10 cellular contexts compared by ENCODE assay signal in the genomic region with DNA sequence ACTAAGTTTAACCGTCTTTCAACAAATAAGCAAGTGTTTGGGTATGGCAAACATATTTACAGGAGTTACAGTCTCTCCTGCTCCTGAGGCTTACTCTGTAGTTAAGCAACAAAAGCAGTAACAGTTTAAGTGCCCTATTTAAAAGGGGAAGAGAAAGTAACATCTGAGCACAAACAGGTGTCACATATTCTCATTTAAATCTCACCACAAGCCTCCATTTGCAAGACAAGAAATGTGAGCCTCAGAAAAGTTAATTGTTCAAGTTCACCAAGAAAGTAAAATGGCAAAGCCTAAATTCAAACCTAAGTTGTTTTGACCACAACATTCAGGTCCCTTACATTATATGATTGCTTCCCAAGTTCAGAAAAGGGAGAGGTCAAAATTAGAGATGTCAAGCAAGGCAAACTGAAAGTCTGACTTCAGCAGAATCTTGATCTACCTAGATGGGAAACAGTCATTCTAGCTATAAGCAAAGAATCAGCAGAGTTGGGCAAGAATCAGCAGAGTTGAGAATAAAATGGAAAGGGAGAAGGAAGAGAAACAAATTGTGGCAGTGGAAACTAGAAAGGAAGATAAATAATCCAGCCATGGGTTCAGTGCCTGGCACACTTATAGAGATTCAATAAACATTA.
DNase-seq lines count a peak whose midpoint lies in the region; ATAC-seq and TF ChIP-seq lines count a peak whose summit lies in the region.
"Had no signal": no experiment of that assay in that cellular context is flagged by ENCODE, and none has a peak within 500 bp of the region (broad histone marks: within the 10 kb centered on the region; RNA-seq: fewer than 3 reads in every experiment).

No MANE protein-coding gene starts in this region.

- peaks cover 7% of the 10 kb centered on the region for H3K4me1 ChIP-seq in lower lobe of right lung

- H3K27ac Mint-ChIP-seq in natural killer cell treated with Interleukin-12 subunit alpha and Interleukin-12 subunit beta and Interleukin-15 and Interleukin-18, amount 100 ng/mL, for 72 hours = no peak overlapping the region
- H3K27ac Mint-ChIP-seq: activated T-cell treated with anti-CD3 and anti-CD28 coated beads, Interleukin-2, amount 50 U/mL, for 72 hours; HFFc6 had no signal

- no peaks in the 10 kb centered on the region for H3K27me3 Mint-ChIP-seq in natural killer cell treated with Interleukin-12 subunit alpha and Interleukin-12 subunit beta and Interleukin-15 and Interleukin-18, amount 100 ng/mL, for 72 hours

- no peaks in the 10 kb centered on the region for H3K9me3 Mint-ChIP-seq in natural killer cell treated with Interleukin-12 subunit alpha and Interleukin-12 subunit beta and Interleukin-15 and Interleukin-18, amount 100 ng/mL, for 72 hours
- H3K9me3 Mint-ChIP-seq: activated T-cell treated with anti-CD3 and anti-CD28 coated beads, Interleukin-2, amount 50 U/mL, for 72 hours; HFFc6 had no signal

- H3K4me3 ChIP-seq in GM12865 (ENCODE audit: low read depth, low read length) (peak overlapping the region; percentile 47), lower lobe of right lung (no peak overlapping the region)

- H3K27me3 ChIP-seq in lower lobe of right lung (ENCODE audit: low read depth) = no peaks in the 10 kb centered on the region

- H3K4me3 Mint-ChIP-seq in natural killer cell treated with Interleukin-12 subunit alpha and Interleukin-12 subunit beta and Interleukin-15 and Interleukin-18, amount 100 ng/mL, for 72 hours = no peak overlapping the region
- H3K4me3 Mint-ChIP-seq: activated T-cell treated with anti-CD3 and anti-CD28 coated beads, Interleukin-2, amount 50 U/mL, for 72 hours; HFFc6 had no signal

- DNase-seq in GM12865 (ENCODE audit: low read depth) (peak; percentile 85), OCI-M1 (lab: John Stamatoyannopoulos, UW) (peak; percentile 8), NCI-H69 (lab: John Stamatoyannopoulos, UW) (no peak), lower lobe of right lung (no peak)
- no peak for DNase-seq in stimulated activated CD4-positive, alpha-beta T cell treated with anti-CD3 and anti-CD28 coated beads, Interleukin-2, amount 100 ng/mL, for 24 hours
- DNase-seq in natural killer cell treated with Interleukin-12 subunit alpha and Interleukin-12 subunit beta and Interleukin-15 and Interleukin-18, amount 100 ng/mL, for 72 hours (ENCODE audit: low spot score) = no peak
- DNase-seq: activated T-cell treated with anti-CD3 and anti-CD28 coated beads, Interleukin-2, amount 50 U/mL, for 72 hours; HFFc6 had no signal

- H3K27ac ChIP-seq in lower lobe of right lung = no peak overlapping the region

- peaks cover 12% of the 10 kb centered on the region for H3K36me3 ChIP-seq in lower lobe of right lung

- no peak for TF ChIP-seq CTCF in GM12865 (IDR thresholded peaks at IDR 0.05; ENCODE audit: insufficient read depth, low read depth, low read length, missing control alignments)
- TF ChIP-seq CTCF in lower lobe of right lung (IDR thresholded peaks at IDR 0.05) = no peak

- intact Hi-C loops in lower lobe of right lung (cut with DNase I) = no loop called here

- H3K36me3 Mint-ChIP-seq in natural killer cell treated with Interleukin-12 subunit alpha and Interleukin-12 subunit beta and Interleukin-15 and Interleukin-18, amount 100 ng/mL, for 72 hours = no peaks in the 10 kb centered on the region

- H3K9me3 ChIP-seq in lower lobe of right lung = no peaks in the 10 kb centered on the region

- H3K4me1 Mint-ChIP-seq in natural killer cell treated with Interleukin-12 subunit alpha and Interleukin-12 subunit beta and Interleukin-15 and Interleukin-18, amount 100 ng/mL, for 72 hours (ENCODE audit: low read depth in 2 of 2) = peaks cover 7 to 8% of the 10 kb centered on the region in 2 donors

- ATAC-seq in GM21390 (IDR thresholded peaks at IDR 0.05; ENCODE audit: unreplicated experiment) (peak; percentile 94), HG03135 (IDR thresholded peaks at IDR 0.05; ENCODE audit: unreplicated experiment) (peak; percentile 87), lower lobe of right lung (no peak)
- ATAC-seq in natural killer cell treated with Interleukin-12 subunit alpha and Interleukin-12 subunit beta and Interleukin-15 and Interleukin-18, amount 100 ng/mL, for 72 hours = no peak
- ATAC-seq: activated T-cell treated with anti-CD3 and anti-CD28 coated beads, Interleukin-2, amount 50 U/mL, for 72 hours had no signal

Comparison
In these comparisons a context has a peak if more than half of its experiments do, and no peak if none do; other contexts are left out.
1. DNase-seq: peak in GM12865 (single experiment) and OCI-M1 (single experiment); none in NCI-H69 (single experiment), lower lobe of right lung (single experiment), stimulated activated CD4-positive, alpha-beta T cell treated with anti-CD3 and anti-CD28 coated beads, Interleukin-2, amount 100 ng/mL, for 24 hours (0 of 2) and natural killer cell treated with Interleukin-12 subunit alpha and Interleukin-12 subunit beta and Interleukin-15 and Interleukin-18, amount 100 ng/mL, for 72 hours (single experiment).
2. ATAC-seq: peak in GM21390 (single experiment) and HG03135 (single experiment); none in lower lobe of right lung (0 of 2) and natural killer cell treated with Interleukin-12 subunit alpha and Interleukin-12 subunit beta and Interleukin-15 and Interleukin-18, amount 100 ng/mL, for 72 hours (0 of 2).